Comparison of ENCODE assay signal across 8 cellular contexts in the genomic region with DNA sequence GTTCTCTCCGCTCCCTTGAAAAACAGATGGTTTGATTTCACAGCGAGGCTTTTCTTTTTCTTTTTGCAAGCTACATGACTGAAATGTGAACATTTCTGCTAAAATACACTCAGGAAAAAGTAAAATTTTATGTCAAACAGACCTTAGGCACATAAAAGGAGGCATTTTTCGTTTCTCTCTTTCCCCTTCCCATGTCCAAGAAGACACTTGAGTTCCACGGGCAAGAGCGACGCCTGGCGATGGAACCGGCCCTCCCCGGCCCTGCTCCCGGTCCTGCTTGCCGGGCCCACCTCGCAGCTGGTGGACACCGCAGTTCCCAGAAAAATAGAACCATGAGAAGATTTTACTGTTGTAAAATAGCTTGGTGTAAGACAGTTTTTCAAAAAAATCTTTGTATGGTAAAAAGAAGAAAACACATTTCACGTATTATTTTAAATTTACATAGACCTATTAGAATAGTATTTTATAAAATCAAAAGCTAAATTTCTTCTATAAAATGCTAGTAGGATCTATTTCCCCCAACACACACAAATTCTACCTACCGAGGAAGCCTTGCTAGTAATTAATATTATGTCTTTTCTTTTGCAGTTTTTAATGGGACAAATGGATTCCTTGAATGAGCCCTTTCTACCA. TPM values are rescaled to one million over a fixed set of nuclear protein-coding genes. Genes with fewer than 3 reads are reported as not detected.
DNase-seq lines count a peak whose midpoint lies in the region; ATAC-seq and TF ChIP-seq lines count a peak whose summit lies in the region.

No MANE protein-coding gene starts in this region.

- TF ChIP-seq CTCF in BE2C (IDR thresholded peaks at IDR 0.05; ENCODE audit: low read depth, low read length) (peak; percentile 59), cardiac fibroblast (IDR thresholded peaks at IDR 0.05; ENCODE audit: low read depth, low read length) (peak; percentile 83), sigmoid colon (IDR thresholded peaks at IDR 0.05) (peak in 3 of 4 experiments; percentile 44 to 64 (median 58))

- peaks cover 24% of the 10 kb centered on the region for H3K27me3 ChIP-seq in BE2C
- H3K27me3 ChIP-seq in sigmoid colon = peaks cover 16 to 58% (median 29%) of the 10 kb centered on the region in 3 donors

- no peak for TF ChIP-seq POLR2A in sigmoid colon (IDR thresholded peaks at IDR 0.05)

- ATAC-seq in T-helper 17 cell (peak; percentile 47), GM19467 (IDR thresholded peaks at IDR 0.05; ENCODE audit: unreplicated experiment) (no peak)

- H3K4me1 Mint-ChIP-seq in T-helper 17 cell = peaks cover 10% of the 10 kb centered on the region

- no peaks in the 10 kb centered on the region for H3K9me3 ChIP-seq in BE2C
- H3K9me3 ChIP-seq in T-helper 17 cell (ENCODE audit: control insufficient read depth, low read length, poor library complexity, severe bottlenecking) = no peaks in the 10 kb centered on the region
- peaks cover 3% of the 10 kb centered on the region for H3K9me3 ChIP-seq in iPS-18c (ENCODE audit: control insufficient read depth, insufficient read depth, low read length)
- no peaks in the 10 kb centered on the region for H3K9me3 ChIP-seq in sigmoid colon

- TF ChIP-seq EP300 in sigmoid colon (IDR thresholded peaks at IDR 0.05) = no peak

- peaks cover 40% of the 10 kb centered on the region for H3K27me3 Mint-ChIP-seq in T-helper 17 cell

- peak; percentile 64 for DNase-seq in BE2C
- DNase-seq in HPDE6-E6E7 (ENCODE audit: extremely low spot score) = peak; percentile 50
- peak in 1 of 3 donors; percentile 24 for DNase-seq in T-helper 17 cell
- DNase-seq in cardiac fibroblast (ENCODE audit: low read depth in 2 of 2) = peak; percentile 82 to 84
- peak; percentile 78 for DNase-seq in sigmoid colon
- no peak for DNase-seq in GOT3 (lab: John Stamatoyannopoulos, UW)

- H3K36me3 Mint-ChIP-seq in T-helper 17 cell (ENCODE audit: low read depth) = peaks cover 5% of the 10 kb centered on the region

- peak overlapping the region; percentile 76 for H3K4me3 Mint-ChIP-seq in T-helper 17 cell

- H3K27ac Mint-ChIP-seq in T-helper 17 cell = no peak overlapping the region

- H3K27ac ChIP-seq in sigmoid colon = no peak overlapping the region

- intact Hi-C loops in sigmoid colon (cut with DNase I) = no loop called here

- WGBS in sigmoid colon, 2 donors = 6 to 10% methylated on average over 15 of the region's 15 CpGs

- peak overlapping the region; percentile 29 for H3K4me3 ChIP-seq in BE2C (ENCODE audit: low read depth, low read length)
- peak overlapping the region; percentile 46 to 54 for H3K4me3 ChIP-seq in cardiac fibroblast (replicated peaks in 1 of 2; ENCODE audit: low read depth in 2 of 2, low read length in 2 of 2)
- peak overlapping the region; percentile 60; the same call in 1 of the 2 replicates for H3K4me3 ChIP-seq in iPS-18c (ENCODE audit: insufficient read depth, low read depth, low read length)
- H3K4me3 ChIP-seq in sigmoid colon = peak overlapping the region; percentile 11 to 53 (median 46)

- H3K4me1 ChIP-seq in BE2C = no peaks in the 10 kb centered on the region
- peaks cover 0 to 34% (median 32%) of the 10 kb centered on the region in 4 donors for H3K4me1 ChIP-seq in sigmoid colon

- H3K36me3 ChIP-seq in BE2C = no peaks in the 10 kb centered on the region
- no peaks in the 10 kb centered on the region for H3K36me3 ChIP-seq in sigmoid colon

RNA-seq across cellular contexts. Expression of a gene that starts 2.3 kb away (rescaled TPM):
- 0.82 TPM for polyA plus RNA-seq in BE2C (2012; ENCODE audit: insufficient read depth, insufficient read length, low read depth)
- total RNA-seq in T-helper 17 cell (1 to 10 TPM in 1 of 2 donors, not detected in 1; 1.0 TPM), sigmoid colon (1 to 10 TPM in 3 of 4 donors, under 1 TPM in 1; 0.33 to 7.2 (median 2.6) TPM)
- 1 to 10 TPM; 2.0 to 8.4 (median 5.8) TPM for polyA plus RNA-seq in sigmoid colon

RNA-seq across cellular contexts. Expression of a gene that starts 25.5 kb away (rescaled TPM):
- 131 TPM for polyA plus RNA-seq in BE2C (2012; ENCODE audit: insufficient read depth, insufficient read length, low read depth)
- total RNA-seq in T-helper 17 cell (10 to 100 TPM; 71.2 to 87.2 TPM), sigmoid colon (10 to 100 TPM; 62.6 to 86.9 (median 82.4) TPM)
- polyA plus RNA-seq in sigmoid colon = 100 to 1,000 TPM in 2 of 3 donors, 10 to 100 TPM in 1; 85.7 to 162 (median 101) TPM

RNA-seq across cellular contexts. Expression of a gene that starts 26.4 kb away (rescaled TPM):
- 19.0 TPM for polyA plus RNA-seq in BE2C (2012; ENCODE audit: insufficient read depth, insufficient read length, low read depth)
- 10 to 100 TPM; 35.4 to 53.3 TPM for total RNA-seq in T-helper 17 cell
- 10 to 100 TPM; 17.4 to 33.5 (median 25.7) TPM for total RNA-seq in sigmoid colon
- polyA plus RNA-seq in sigmoid colon = 100 to 1,000 TPM in 1 of 3 donors, 10 to 100 TPM in 2; 62.3 to 119 (median 99.7) TPM
